In the genomic region with DNA sequence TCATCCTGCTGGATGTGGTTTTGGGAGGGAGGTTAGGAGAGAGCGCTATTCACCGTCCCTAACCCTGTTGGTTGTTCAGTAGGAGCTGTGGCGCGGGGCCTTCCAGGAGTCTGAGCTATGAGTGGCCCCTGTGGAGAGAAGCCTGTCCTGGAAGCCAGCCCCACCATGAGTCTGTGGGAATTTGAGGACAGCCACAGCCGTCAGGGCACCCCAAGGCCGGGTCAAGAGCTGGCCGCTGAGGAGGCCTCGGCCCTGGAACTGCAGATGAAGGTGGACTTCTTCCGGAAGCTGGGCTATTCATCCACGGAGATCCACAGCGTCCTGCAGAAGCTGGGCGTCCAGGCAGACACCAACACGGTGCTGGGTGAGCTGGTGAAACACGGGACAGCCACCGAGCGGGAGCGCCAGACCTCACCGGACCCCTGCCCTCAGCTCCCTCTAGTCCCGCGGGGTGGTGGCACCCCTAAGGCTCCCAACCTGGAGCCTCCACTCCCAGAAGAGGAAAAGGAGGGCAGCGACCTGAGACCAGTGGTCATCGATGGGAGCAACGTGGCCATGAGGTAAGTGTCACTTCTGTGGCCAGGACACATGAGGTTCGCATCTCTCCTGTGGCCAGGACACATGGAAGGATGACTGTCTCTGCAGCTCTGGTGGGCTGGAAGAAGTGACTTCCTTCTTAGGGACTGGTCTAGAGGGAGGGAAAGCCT, we compare ENCODE assay signal across 8 cellular contexts. TPM values are rescaled to one million over a fixed set of nuclear protein-coding genes. Genes with fewer than 3 reads are reported as not detected.
DNase-seq lines count a peak whose midpoint lies in the region; ATAC-seq and TF ChIP-seq lines count a peak whose summit lies in the region.

No MANE protein-coding gene starts in this region.

- H3K36me3 Mint-ChIP-seq in IgD-negative memory B cell (peaks cover 12% of the 10 kb centered on the region), brain (no peaks in the 10 kb centered on the region)

- peak overlapping the region; percentile 93 for H3K4me3 ChIP-seq in AG04449 (ENCODE audit: low read depth, low read length)

- DNase-seq in AG04449 (ENCODE audit: low read depth, low spot score): no peak
- DNase-seq in mesenteric fat pad (ENCODE audit: low spot score): peak; percentile 82
- DNase-seq in NCI-H1694 treated with DMSO at 0.1 percent for 48 hours (lab: John Stamatoyannopoulos, UW): no peak
- DNase-seq in SHP77 treated with DMSO at 0.1 percent for 48 hours (lab: John Stamatoyannopoulos, UW): no peak
- DNase-seq in cerebellar nuclear complex (lab: John Stamatoyannopoulos, UW): no peak

- H3K27me3 Mint-ChIP-seq in IgD-negative memory B cell (no peaks in the 10 kb centered on the region), brain (peaks cover 4% of the 10 kb centered on the region)

- TF ChIP-seq CTCF in AG04449 (IDR thresholded peaks at IDR 0.05; ENCODE audit: insufficient read depth, low read length, missing control alignments) (no peak), brain (conservative IDR thresholded peaks at IDR 0.05) (no peak)

- H3K4me3 Mint-ChIP-seq in IgD-negative memory B cell (peak overlapping the region; percentile 98 to 99 (median 98)), brain (peak overlapping the region; percentile 80 to 89 (median 83))

- no peak for ATAC-seq in HG03097 (IDR thresholded peaks at IDR 0.05; ENCODE audit: low FRiP score, unreplicated experiment)

- POLR2A ChIA-PET in AG04449 (lab: Yijun Ruan, JAX): interaction anchor here (0.7 to 4.4 kb wide), 5 partner anchors 8 to 39 kb away, joined by 3 to 49 read pairs (median 4); a partner anchor contains a TSS

- H3K4me1 Mint-ChIP-seq in IgD-negative memory B cell (peaks cover 22 to 32% (median 26%) of the 10 kb centered on the region in 3 donors), brain (peaks cover 81% of the 10 kb centered on the region)

- H3K9me3 Mint-ChIP-seq in IgD-negative memory B cell (no peaks in the 10 kb centered on the region), brain (peaks cover 0 to 4% (median 0%) of the 10 kb centered on the region in 5 experiments)

- CTCF ChIA-PET in AG04449 (lab: Yijun Ruan, JAX): interaction anchor here (1.2 to 10.5 kb wide), 6 partner anchors 11 to 25 kb away, joined by 3 to 182 read pairs (median 5); no protein-coding TSS in a partner anchor

- H3K27ac Mint-ChIP-seq in IgD-negative memory B cell (peak overlapping the region; percentile 98 to 100 (median 100)), brain (peak overlapping the region in 2 of 5 experiments; percentile 57 to 67)

RNA-seq across cellular contexts. Expression of a gene that starts 1.2 kb away (rescaled TPM):
- 20.6 TPM for polyA plus RNA-seq in IgD-negative memory B cell
- polyA plus RNA-seq in brain (ENCODE audit: insufficient read depth, low read depth, low replicate concordance): 0.27 TPM
- 34.2 TPM for total RNA-seq in mesenteric fat pad

RNA-seq across cellular contexts. Expression of a gene that starts 39.0 kb away (rescaled TPM):
- polyA plus RNA-seq in IgD-negative memory B cell (151 TPM), brain (ENCODE audit: insufficient read depth, low read depth, low replicate concordance) (129 TPM)
- total RNA-seq in mesenteric fat pad: 43.4 TPM

Comparison
In these comparisons a context has a peak if more than half of its experiments do, and no peak if none do; other contexts are left out.
1. RNA of a gene that starts 1.2 kb away (polyA plus RNA-seq): 20.6 TPM in IgD-negative memory B cell (single experiment); 0.27 TPM in brain (single experiment); every median in the first group is over 10 times any median in the second.